In genomic region chr3:195989200-195989920, GRCh38 we compare ENCODE assay signal across 8 cellular contexts.
DNase-seq lines count a peak whose midpoint lies in the region; ATAC-seq and TF ChIP-seq lines count a peak whose summit lies in the region.
"Not testable (repeated sequence)": the region's sequence is repeated elsewhere in the genome, so short reads cannot be mapped to it uniquely, and the experiment has no call there.

No MANE protein-coding gene starts in this region.

- H2BK120ac ChIP-seq in mesendoderm (ENCODE audit: low read depth, low read length) = not testable (repeated sequence)

- peaks cover 0 to 15% (median 4%) of the 10 kb centered on the region in 11 experiments; a peak in 11 of 22 replicates for H4K20me1 ChIP-seq in BLaER1 treated with 17β-estradiol and CSF1 and Interleukin-3, amounts not matched to agents 10 nM and 100 nM
- not testable (repeated sequence) for H4K20me1 ChIP-seq in PC-3 (ENCODE audit: low read length)

- not testable (repeated sequence) for H4K5ac ChIP-seq in mesendoderm (ENCODE audit: low read length)

- H3K4ac ChIP-seq in mesendoderm (ENCODE audit: low read depth, low read length) = not testable (repeated sequence)

- not testable (repeated sequence) for TF ChIP-seq POLR2A in esophagus muscularis mucosa (IDR thresholded peaks at IDR 0.05; ENCODE audit: low read depth)

- H3F3A ChIP-seq in PC-3 (ENCODE audit: low read length, unreplicated experiment) = not testable (repeated sequence)

- not testable (repeated sequence) for TF ChIP-seq CTCF in PC-3 (conservative IDR thresholded peaks at IDR 0.05; ENCODE audit: low read depth, low read length); esophagus muscularis mucosa (IDR thresholded peaks at IDR 0.05)

- DNase-seq in PC-3 (peak; percentile 11), activated gamma-delta T cell treated with Interleukin-2 at 50 U/mL for 16 hours (peak; percentile 30)
- not testable (repeated sequence) for DNase-seq in esophagus muscularis mucosa (ENCODE audit: extremely low spot score); mesendoderm
- peak; percentile 31 to 49 for DNase-seq in stimulated activated CD4-positive, alpha-beta T cell treated with anti-CD3 and anti-CD28 coated beads, Interleukin-2, amount 100 ng/mL, for 24 hours

- not testable (repeated sequence) for H2BK5ac ChIP-seq in mesendoderm (ENCODE audit: low read length)

- H3K4me3 ChIP-seq in BLaER1 treated with 17β-estradiol and CSF1 and Interleukin-3, amounts not matched to agents 10 nM and 100 nM = peak overlapping the region; percentile 70 to 83 (median 76)
- peak overlapping the region; percentile 84 for H3K4me3 ChIP-seq in PC-3 (ENCODE audit: low read length)
- H3K4me3 ChIP-seq in esophagus muscularis mucosa = peak overlapping the region; percentile 70 to 79 (median 74)
- peak overlapping the region; percentile 30 for H3K4me3 ChIP-seq in mesendoderm (ENCODE audit: low read length)

- not testable (repeated sequence) for H3K9me2 ChIP-seq in PC-3 (replicated peaks; ENCODE audit: low read length)

- H3K9me3 ChIP-seq in BLaER1 treated with 17β-estradiol and CSF1 and Interleukin-3, amounts not matched to agents 10 nM and 100 nM (replicated peaks in 1 of 11); PC-3 (ENCODE audit: low read length); esophagus muscularis mucosa: not testable (repeated sequence)

- H3K79me1 ChIP-seq in mesendoderm (ENCODE audit: low read length) = not testable (repeated sequence)

- H3K4me1 ChIP-seq in BLaER1 treated with 17β-estradiol and CSF1 and Interleukin-3, amounts not matched to agents 10 nM and 100 nM; PC-3 (ENCODE audit: insufficient read depth, low read length); mesendoderm (ENCODE audit: control insufficient read depth, low read depth, low read length): not testable (repeated sequence)
- H3K4me1 ChIP-seq in esophagus muscularis mucosa = peaks cover 0 to 11% (median 8%) of the 10 kb centered on the region in 4 donors

- H2BK15ac ChIP-seq in mesendoderm (replicated peaks; ENCODE audit: low read depth) = not testable (repeated sequence)

- not testable (repeated sequence) for H2AK5ac ChIP-seq in mesendoderm (ENCODE audit: low read length)

- no CpG with 5 or more reads among the region's 46 CpGs for WGBS in esophagus muscularis mucosa
- WGBS in mesendoderm (ENCODE audit: extremely low coverage, insufficient coverage, low lambda C conversion rate) = no CpG with 5 or more reads among the region's 46 CpGs

- intact Hi-C loops in PC-3 (cut with micrococcal nuclease); esophagus muscularis mucosa (cut with DNase I): not testable (repeated sequence)

- not testable (repeated sequence) for H3K23ac ChIP-seq in mesendoderm (ENCODE audit: low read length)

- TF ChIP-seq EP300 in esophagus muscularis mucosa (IDR thresholded peaks at IDR 0.05) = not testable (repeated sequence)

- H3K36me3 ChIP-seq in BLaER1 treated with 17β-estradiol and CSF1 and Interleukin-3, amounts not matched to agents 10 nM and 100 nM; PC-3 (ENCODE audit: low read depth, low read length); esophagus muscularis mucosa; mesendoderm (ENCODE audit: control insufficient read depth, insufficient read depth, low read length): not testable (repeated sequence)

- H3K4me2 ChIP-seq in BLaER1 treated with 17β-estradiol and CSF1 and Interleukin-3, amounts not matched to agents 10 nM and 100 nM = peak overlapping the region; percentile 40 to 81 (median 56); a peak in 15 of 22 replicates
- H3K4me2 ChIP-seq in PC-3 (ENCODE audit: low read length) = peak overlapping the region; percentile 62
- H3K4me2 ChIP-seq in mesendoderm (ENCODE audit: low read length) = not testable (repeated sequence)

- not testable (repeated sequence) for H2AFZ ChIP-seq in PC-3 (ENCODE audit: low read length)

- H3K9ac ChIP-seq in BLaER1 treated with 17β-estradiol and CSF1 and Interleukin-3, amounts not matched to agents 10 nM and 100 nM = peak overlapping the region; percentile 77 to 92 (median 85)
- H3K9ac ChIP-seq in PC-3 (ENCODE audit: low read length) = peak overlapping the region; percentile 86
- peak overlapping the region; percentile 65 for H3K9ac ChIP-seq in mesendoderm (ENCODE audit: low read length)

- TSS peak; percentile 74 for BruUV-seq in PC-3 (replicated peaks; lab: Mats Ljungman, UMichigan)

- peaks cover 11% of the 10 kb centered on the region for H3K79me2 ChIP-seq in PC-3 (ENCODE audit: low read length)
- not testable (repeated sequence) for H3K79me2 ChIP-seq in mesendoderm (ENCODE audit: control insufficient read depth, insufficient read depth, low read length)

- peak overlapping the region; percentile 70 for H3K56ac ChIP-seq in mesendoderm (ENCODE audit: low read length)

- not testable (repeated sequence) for H3K27me3 ChIP-seq in BLaER1 treated with 17β-estradiol and CSF1 and Interleukin-3, amounts not matched to agents 10 nM and 100 nM; PC-3 (ENCODE audit: low read length); esophagus muscularis mucosa; mesendoderm (ENCODE audit: insufficient read depth, low read length, poor library complexity)

- not testable (repeated sequence) for H4K8ac ChIP-seq in mesendoderm (ENCODE audit: low read depth, low read length)

- not testable (repeated sequence) for H3K18ac ChIP-seq in mesendoderm (ENCODE audit: low read length)

- POLR2A ChIA-PET in PC-3 (lab: Charles Lee; ENCODE audit: unreplicated experiment) = not testable (repeated sequence)

- CTCF ChIA-PET in PC-3 (lab: Charles Lee) = not testable (repeated sequence)

- peak; percentile 40 for ATAC-seq in GM19455 (IDR thresholded peaks at IDR 0.05; ENCODE audit: unreplicated experiment)
- ATAC-seq in HG03064 (IDR thresholded peaks at IDR 0.05; ENCODE audit: low read depth, unreplicated experiment) = peak; percentile 53
- ATAC-seq in PC-3 = peak; percentile 63

- H3K27ac ChIP-seq in BLaER1 treated with 17β-estradiol and CSF1 and Interleukin-3, amounts not matched to agents 10 nM and 100 nM = peak overlapping the region; percentile 64 to 87 (median 82)
- H3K27ac ChIP-seq in PC-3 (ENCODE audit: low read length); mesendoderm (ENCODE audit: low read depth, low read length): not testable (repeated sequence)
- peak overlapping the region in 3 of 4 donors; percentile 84 to 88 (median 87) for H3K27ac ChIP-seq in esophagus muscularis mucosa (replicated peaks in 1 of 4)

Comparison
In these comparisons a context has a peak if more than half of its experiments do, and no peak if none do; other contexts are left out.
1. H3K4me3 ChIP-seq: peak in every context shown above with its lines; median percentile 84 in PC-3; 76 in BLaER1 treated with 17β-estradiol and CSF1 and Interleukin-3, amounts not matched to agents 10 nM and 100 nM; 74 in esophagus muscularis mucosa; 30 in mesendoderm.